8 cellular contexts compared by ENCODE assay signal in the genomic region with DNA sequence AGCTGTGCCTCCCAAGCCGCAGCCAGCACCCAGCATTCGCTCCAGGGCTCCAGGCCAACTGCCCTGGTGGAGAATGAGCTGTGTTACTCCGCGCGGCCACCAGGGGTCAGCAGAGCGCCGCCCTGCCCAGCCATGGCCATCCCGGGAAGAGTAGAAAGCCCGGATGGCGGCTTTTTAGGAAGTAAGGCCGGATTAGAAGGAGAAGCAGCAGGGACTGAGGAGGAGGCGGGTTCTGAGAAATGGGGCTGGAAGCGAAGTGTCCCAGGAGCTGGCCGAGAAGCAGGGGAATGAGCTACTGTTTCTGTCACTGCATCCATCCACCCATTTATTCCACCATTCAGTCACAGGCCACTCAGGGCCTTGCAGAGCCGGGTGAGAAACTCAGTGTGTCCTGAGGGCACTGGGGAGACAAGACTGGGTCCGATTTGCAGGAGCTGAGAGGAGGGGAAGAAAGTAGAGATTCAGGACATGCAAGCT. TPM values are rescaled to one million over a fixed set of nuclear protein-coding genes. Genes with fewer than 3 reads are reported as not detected.
DNase-seq lines count a peak whose midpoint lies in the region; ATAC-seq and TF ChIP-seq lines count a peak whose summit lies in the region.

No MANE protein-coding gene starts in this region.

- peaks cover 34% of the 10 kb centered on the region for H3K27me3 Mint-ChIP-seq in WTC11 (ENCODE audit: low read depth)

- H3K36me3 Mint-ChIP-seq in WTC11, result peaks cover 3% of the 10 kb centered on the region

- TF ChIP-seq CTCF in GM12873 (IDR thresholded peaks at IDR 0.05; ENCODE audit: insufficient read depth, low read depth, low read length, missing control alignments), result peak; percentile 98
- peak; percentile 98 for TF ChIP-seq CTCF in WTC11 (IDR thresholded peaks at IDR 0.05)
- peak; percentile 99 for TF ChIP-seq CTCF in kidney epithelial cell (IDR thresholded peaks at IDR 0.05; ENCODE audit: insufficient read depth, low read length, poor library complexity, severe bottlenecking)

- in situ Hi-C loops in T47D (cut with HindIII; ENCODE audit: low pct_unique_long_range_greater_than_20kb, low sequenced_read_pairs), result no loop called here

- peak; percentile 79 for DNase-seq in 8988T
- DNase-seq in NCI-H2107 (lab: John Stamatoyannopoulos, UW), result peak; percentile 52
- DNase-seq in WTC11 (ENCODE audit: low spot score), result peak; percentile 91
- peak; percentile 65 to 78 for DNase-seq in T47D (ENCODE audit: low read depth in 1 of 2, low spot score in 1 of 2)
- no peak for DNase-seq in kidney epithelial cell (ENCODE audit: low read depth)
- DNase-seq in stimulated activated CD4-positive, alpha-beta T cell treated with anti-CD3 and anti-CD28 coated beads, Interleukin-1b, Interleukin-23, amount 100 ng/mL, for 4 hours (ENCODE audit: low read depth in 2 of 2), result peak; percentile 57 to 62

- CTCF ChIA-PET in WTC11 (lab: Charles Lee), result interaction anchor here (0.6 to 2.5 kb wide), 76 partner anchors 9 to 415 kb away, joined by 3 to 58 read pairs (median 4); partner anchors contain the start of genes CALM3, CCDC9, INAFM1 and SAE1

- H3K4me1 Mint-ChIP-seq in WTC11, result peaks cover 4% of the 10 kb centered on the region

- no peaks in the 10 kb centered on the region for H3K36me3 ChIP-seq in kidney epithelial cell (ENCODE audit: control insufficient read depth, insufficient read depth, low read length)

- H3K27me3 ChIP-seq in kidney epithelial cell (ENCODE audit: control insufficient read depth, insufficient read depth, low read length), result no peaks in the 10 kb centered on the region

- H3K4me3 Mint-ChIP-seq in WTC11, result no peak overlapping the region; the same call in 1 of the 2 replicates

- ATAC-seq in WTC11 (peak; percentile 96), HG02571 (IDR thresholded peaks at IDR 0.05; ENCODE audit: unreplicated experiment) (no peak)

- H3K9me3 Mint-ChIP-seq in WTC11, result peaks cover 11% of the 10 kb centered on the region

- peak overlapping the region; percentile 81 for H3K27ac Mint-ChIP-seq in WTC11

- H3K4me3 ChIP-seq in kidney epithelial cell (ENCODE audit: low read depth, low read length), result no peak overlapping the region

- POLR2A ChIA-PET in WTC11 (lab: Charles Lee), result interaction anchor here (0.9 to 1.0 kb wide), 3 partner anchors 35 to 213 kb away, joined by 3 read pairs; no protein-coding TSS in a partner anchor

TF ChIP-seq in WTC11, 78 proteins besides CTCF, POLR2A, EP300 and RAD21:
- peak; percentile 42; the same call in 1 of the 2 replicates for TF ChIP-seq ZNF423 (CRISPR knock-in tag; IDR thresholded peaks at IDR 0.05)
- TF ChIP-seq ZNF281 (CRISPR knock-in tag; IDR thresholded peaks at IDR 0.05), result 0 out of 2 replicates have a peak, but pooled peaks have one; percentile 24
- TF ChIP-seq, protein P1, sequence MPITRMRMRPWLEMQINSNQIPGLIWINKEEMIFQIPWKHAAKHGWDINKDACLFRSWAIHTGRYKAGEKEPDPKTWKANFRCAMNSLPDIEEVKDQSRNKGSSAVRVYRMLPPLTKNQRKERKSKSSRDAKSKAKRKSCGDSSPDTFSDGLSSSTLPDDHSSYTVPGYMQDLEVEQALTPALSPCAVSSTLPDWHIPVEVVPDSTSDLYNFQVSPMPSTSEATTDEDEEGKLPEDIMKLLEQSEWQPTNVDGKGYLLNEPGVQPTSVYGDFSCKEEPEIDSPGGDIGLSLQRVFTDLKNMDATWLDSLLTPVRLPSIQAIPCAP (CRISPR knock-in tag; IDR thresholded peaks at IDR 0.05), result no peak
- TF ChIP-seq PRDM15 (CRISPR knock-in tag; IDR thresholded peaks at IDR 0.05), result peak; percentile 86
TF ChIP-seq in WTC11: peak in this region for 3.

RNA-seq across cellular contexts. Expression of gene NPAS1, which starts 6.6 kb away (rescaled TPM):
- total RNA-seq in WTC11 (2021) (6.8 to 11.1 TPM (median 10.3 TPM) in 3 replicates), kidney epithelial cell (1.6 TPM in 1 of 2 replicates, not detected in the other)

RNA-seq across cellular contexts. Expression of gene TMEM160, which starts 35.3 kb away (rescaled TPM):
- 86.2 to 90.3 TPM (median 87.8 TPM) in 3 replicates for total RNA-seq in WTC11 (2021)
- total RNA-seq in kidney epithelial cell, result 36.8 and 71.0 TPM in 2 replicates
